ENCODE assay signal across 1 cellular context in the genomic region with DNA sequence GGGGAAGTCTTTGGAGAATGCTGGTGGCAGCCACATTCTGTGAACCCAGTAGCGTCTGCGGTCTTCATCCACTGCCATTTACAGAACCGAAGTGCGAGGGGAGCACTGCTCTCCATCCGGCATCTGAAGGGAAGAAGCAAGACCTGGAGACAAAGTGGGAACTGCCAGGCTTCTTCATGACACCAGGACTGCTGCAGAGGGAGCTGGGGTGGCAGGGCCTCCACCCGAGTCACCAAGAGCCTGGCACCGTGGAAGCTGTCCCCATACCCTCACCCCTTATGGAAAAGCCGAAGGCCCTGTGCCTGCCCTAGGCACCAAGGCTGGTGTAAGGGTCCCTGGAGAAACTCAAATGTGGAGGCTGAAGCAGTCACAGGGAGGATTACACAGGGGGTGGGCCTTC.
TF ChIP-seq lines count a peak whose summit lies in the region.

No MANE protein-coding gene starts in this region.

TF ChIP-seq in HepG2, 621 proteins besides CTCF, POLR2A, EP300 and RAD21 (continued from another document):
- TF ChIP-seq, protein P1, sequence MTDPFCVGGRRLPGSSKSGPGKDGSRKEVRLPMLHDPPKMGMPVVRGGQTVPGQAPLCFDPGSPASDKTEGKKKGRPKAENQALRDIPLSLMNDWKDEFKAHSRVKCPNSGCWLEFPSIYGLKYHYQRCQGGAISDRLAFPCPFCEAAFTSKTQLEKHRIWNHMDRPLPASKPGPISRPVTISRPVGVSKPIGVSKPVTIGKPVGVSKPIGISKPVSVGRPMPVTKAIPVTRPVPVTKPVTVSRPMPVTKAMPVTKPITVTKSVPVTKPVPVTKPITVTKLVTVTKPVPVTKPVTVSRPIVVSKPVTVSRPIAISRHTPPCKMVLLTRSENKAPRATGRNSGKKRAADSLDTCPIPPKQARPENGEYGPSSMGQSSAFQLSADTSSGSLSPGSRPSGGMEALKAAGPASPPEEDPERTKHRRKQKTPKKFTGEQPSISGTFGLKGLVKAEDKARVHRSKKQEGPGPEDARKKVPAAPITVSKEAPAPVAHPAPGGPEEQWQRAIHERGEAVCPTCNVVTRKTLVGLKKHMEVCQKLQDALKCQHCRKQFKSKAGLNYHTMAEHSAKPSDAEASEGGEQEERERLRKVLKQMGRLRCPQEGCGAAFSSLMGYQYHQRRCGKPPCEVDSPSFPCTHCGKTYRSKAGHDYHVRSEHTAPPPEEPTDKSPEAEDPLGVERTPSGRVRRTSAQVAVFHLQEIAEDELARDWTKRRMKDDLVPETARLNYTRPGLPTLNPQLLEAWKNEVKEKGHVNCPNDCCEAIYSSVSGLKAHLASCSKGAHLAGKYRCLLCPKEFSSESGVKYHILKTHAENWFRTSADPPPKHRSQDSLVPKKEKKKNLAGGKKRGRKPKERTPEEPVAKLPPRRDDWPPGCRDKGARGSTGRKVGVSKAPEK (CRISPR knock-in tag; IDR thresholded peaks at IDR 0.05; ENCODE audit: borderline replicate concordance) = no peak
- TF ChIP-seq ZNF569 (CRISPR knock-in tag; IDR thresholded peaks at IDR 0.05; ENCODE audit: borderline replicate concordance) (no peak), EZH2 (conservative IDR thresholded peaks at IDR 0.05; ENCODE audit: low read depth, low read length) (no peak), ZNF564 (CRISPR knock-in tag; IDR thresholded peaks at IDR 0.05) (no peak), ZNF766 (CRISPR knock-in tag; IDR thresholded peaks at IDR 0.05; ENCODE audit: borderline replicate concordance) (no peak), NFYB (CRISPR knock-in tag; IDR thresholded peaks at IDR 0.05) (no peak)
- TF ChIP-seq, protein P2, sequence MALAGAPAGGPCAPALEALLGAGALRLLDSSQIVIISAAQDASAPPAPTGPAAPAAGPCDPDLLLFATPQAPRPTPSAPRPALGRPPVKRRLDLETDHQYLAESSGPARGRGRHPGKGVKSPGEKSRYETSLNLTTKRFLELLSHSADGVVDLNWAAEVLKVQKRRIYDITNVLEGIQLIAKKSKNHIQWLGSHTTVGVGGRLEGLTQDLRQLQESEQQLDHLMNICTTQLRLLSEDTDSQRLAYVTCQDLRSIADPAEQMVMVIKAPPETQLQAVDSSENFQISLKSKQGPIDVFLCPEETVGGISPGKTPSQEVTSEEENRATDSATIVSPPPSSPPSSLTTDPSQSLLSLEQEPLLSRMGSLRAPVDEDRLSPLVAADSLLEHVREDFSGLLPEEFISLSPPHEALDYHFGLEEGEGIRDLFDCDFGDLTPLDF (CRISPR knock-in tag; IDR thresholded peaks at IDR 0.05) = no peak
